22 cellular contexts compared by ENCODE assay signal in genomic region chr4:140168474-140168873, GRCh38.
"Had no signal": no experiment of that assay in that cellular context is flagged by ENCODE, and none has a peak within 500 bp of the region (broad histone marks: within the 10 kb centered on the region; RNA-seq: fewer than 3 reads in every experiment).

No MANE protein-coding gene starts in this region.

- H3K27me3 ChIP-seq: thyroid gland had no signal

- H3K27me3 Mint-ChIP-seq: dendritic cell treated with granulocyte-macrophage colony-stimulating factor and Interleukin-4, amounts not matched to agents 40 ng/mL and 50 ng/mL, for 4 days had no signal

- H3K36me3 ChIP-seq: lower lobe of right lung, spleen, thyroid gland had no signal

- H3K27ac ChIP-seq: lower lobe of right lung, spleen, thyroid gland, VCaP had no signal

- H3K36me3 Mint-ChIP-seq: activated naive CD8-positive, alpha-beta T cell treated with anti-CD3 and anti-CD28 coated beads for 36 hours; naive thymus-derived CD4-positive, alpha-beta T cell had no signal

- H3K4me3 ChIP-seq: lower lobe of right lung, spleen, thyroid gland had no signal

- H3K4me3 Mint-ChIP-seq: activated naive CD8-positive, alpha-beta T cell treated with anti-CD3 and anti-CD28 coated beads for 36 hours; activated T-cell treated with anti-CD3 and anti-CD28 coated beads, Interleukin-2, amount 50 U/mL, for 4 hours; dendritic cell treated with granulocyte-macrophage colony-stimulating factor and Interleukin-4, amounts not matched to agents 40 ng/mL and 50 ng/mL, for 4 days; naive thymus-derived CD4-positive, alpha-beta T cell; neural crest cell had no signal

- H3K4me1 Mint-ChIP-seq: activated naive CD8-positive, alpha-beta T cell treated with anti-CD3 and anti-CD28 coated beads for 36 hours had no signal

- H3K4me1 ChIP-seq: lower lobe of right lung, spleen, thyroid gland had no signal

- H3K27ac Mint-ChIP-seq: activated naive CD8-positive, alpha-beta T cell treated with anti-CD3 and anti-CD28 coated beads for 36 hours; activated T-helper 2 cell treated with anti-CD3 and anti-CD28 coated beads, Interferon-gamma antibody, Interleukin-2, Interleukin-4, amounts not matched to agents 10 μg/mL and 5 μg/mL and 100 μg/mL, durations not matched to agents 14 hours and 24 hours and 36 hours; dendritic cell treated with granulocyte-macrophage colony-stimulating factor and Interleukin-4, amounts not matched to agents 40 ng/mL and 50 ng/mL, for 4 days; naive thymus-derived CD4-positive, alpha-beta T cell had no signal

- H3K9me3 Mint-ChIP-seq: activated naive CD8-positive, alpha-beta T cell treated with anti-CD3 and anti-CD28 coated beads for 36 hours; activated T-cell treated with anti-CD3 and anti-CD28 coated beads, Interleukin-2, amount 50 U/mL, for 4 hours; dendritic cell treated with granulocyte-macrophage colony-stimulating factor and Interleukin-4, amounts not matched to agents 40 ng/mL and 50 ng/mL, for 4 days; naive thymus-derived CD4-positive, alpha-beta T cell had no signal

- DNase-seq: activated CD4-positive, alpha-beta T cell treated with anti-CD3 and anti-CD28 coated beads, Interleukin-2, amount 50 U/mL, for 1 hour; activated CD4-positive, CD25-positive, alpha-beta regulatory T cell treated with anti-CD3 and anti-CD28 coated beads, Interleukin-2, amount 50 U/mL, for 72 hours; activated CD8-positive, alpha-beta memory T cell treated with anti-CD3 and anti-CD28 coated beads for 24 hours; activated CD8-positive, alpha-beta memory T cell treated with anti-CD3 and anti-CD28 coated beads, Interleukin-2, amount 50 U/mL, for 48 hours; activated naive CD4-positive, alpha-beta T cell; activated naive CD8-positive, alpha-beta T cell treated with anti-CD3 and anti-CD28 coated beads for 36 hours; activated T-cell treated with anti-CD3 and anti-CD28 coated beads, Interleukin-2, amount 50 U/mL, for 4 hours; amniotic stem cell; effector CD4-positive, alpha-beta T cell; erythroblast; foreskin melanocyte; left colon; lower lobe of right lung; naive thymus-derived CD4-positive, alpha-beta T cell; spleen; stimulated activated CD4-positive, alpha-beta T cell treated with anti-CD3 and anti-CD28 coated beads, Interleukin-4, amount 100 ng/mL, for 1 hour; stimulated activated naive CD4-positive, alpha-beta T cell treated with Interleukin-2 at 50 U/mL for 16 hours; thyroid gland had no signal

- H3K9me3 ChIP-seq: lower lobe of right lung, spleen, thyroid gland had no signal
